Comparison of ENCODE assay signal across 8 cellular contexts in the genomic region with DNA sequence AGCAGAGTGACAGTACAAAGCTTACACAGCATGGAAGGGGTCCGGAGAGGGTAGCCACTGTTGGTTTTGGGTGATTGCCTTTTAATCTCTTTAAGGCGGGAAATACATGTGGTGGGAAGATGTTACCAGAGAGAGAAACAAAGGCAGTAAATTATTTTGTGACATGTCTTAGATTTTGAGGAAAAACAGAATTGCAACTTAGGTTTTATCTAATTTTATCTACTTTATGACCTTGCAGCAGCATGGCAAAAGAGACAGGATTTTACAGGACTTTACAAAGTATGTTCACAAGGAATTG. TPM values are rescaled to one million over a fixed set of nuclear protein-coding genes. Genes with fewer than 3 reads are reported as not detected.
DNase-seq lines count a peak whose midpoint lies in the region; ATAC-seq and TF ChIP-seq lines count a peak whose summit lies in the region.

No MANE protein-coding gene starts in this region.

- H3K18ac ChIP-seq in trophoblast cell (ENCODE audit: low read length) = no peak overlapping the region

- no peak overlapping the region for H2AK5ac ChIP-seq in trophoblast cell (ENCODE audit: low read length)

- H3K14ac ChIP-seq in trophoblast cell (ENCODE audit: low read length) = no peak overlapping the region

- ATAC-seq in CD8-positive, alpha-beta T cell = no peak
- ATAC-seq in RWPE2 (ENCODE audit: low read depth) = no peak
- ATAC-seq in HG03135 (IDR thresholded peaks at IDR 0.05; ENCODE audit: unreplicated experiment) = no peak
- ATAC-seq in GM21381 (IDR thresholded peaks at IDR 0.05; ENCODE audit: unreplicated experiment) = no peak
- ATAC-seq in HG03045 (IDR thresholded peaks at IDR 0.05; ENCODE audit: unreplicated experiment) = no peak

- peaks cover 19% of the 10 kb centered on the region for H3K36me3 Mint-ChIP-seq in CD8-positive, alpha-beta T cell

- H2AFZ ChIP-seq in parathyroid adenoma = no peak overlapping the region
- no peak overlapping the region for H2AFZ ChIP-seq in trophoblast cell (ENCODE audit: insufficient read depth, low read length, poor library complexity)

- WGBS in esophagus squamous epithelium, 2 donors = 13 to 39% methylated on average over 2 of the region's 2 CpGs
- WGBS in trophoblast cell (ENCODE audit: extremely low coverage, insufficient coverage, insufficient read length) = no CpG with 5 or more reads among the region's 2 CpGs

- no peak for TF ChIP-seq POLR2A in esophagus squamous epithelium (IDR thresholded peaks at IDR 0.05)

- intact Hi-C loops in CD8-positive, alpha-beta T cell (cut with DNase I, micrococcal nuclease) = loop anchor here (5.0 kb wide), 2 partner anchors 42 to 98 kb away; no protein-coding TSS in a partner anchor
- intact Hi-C loops in esophagus squamous epithelium (cut with DNase I) = no loop called here

- no peak overlapping the region for H3K4ac ChIP-seq in trophoblast cell (ENCODE audit: low read depth, low read length)

- POLR2A ChIA-PET in CD8-positive, alpha-beta T cell (lab: Charles Lee) = interaction anchor here (1.0 to 1.7 kb wide), 3 partner anchors 22 to 46 kb away, joined by 3 to 5 read pairs (median 4); no protein-coding TSS in a partner anchor

- no peaks in the 10 kb centered on the region for H3K79me2 ChIP-seq in parathyroid adenoma
- peaks cover 2% of the 10 kb centered on the region for H3K79me2 ChIP-seq in trophoblast cell (ENCODE audit: control insufficient read depth, insufficient read depth, low read length, poor library complexity)

- H3K9me3 Mint-ChIP-seq in CD8-positive, alpha-beta T cell = no peaks in the 10 kb centered on the region

- peak overlapping the region; percentile 90 for H3K4me3 Mint-ChIP-seq in CD8-positive, alpha-beta T cell

- H3K27me3 ChIP-seq in CD8-positive, alpha-beta T cell (ENCODE audit: insufficient read depth, low read length) = no peaks in the 10 kb centered on the region
- no peaks in the 10 kb centered on the region for H3K27me3 ChIP-seq in RWPE2 (ENCODE audit: insufficient read depth, poor library complexity, severe bottlenecking)
- no peaks in the 10 kb centered on the region for H3K27me3 ChIP-seq in esophagus squamous epithelium
- H3K27me3 ChIP-seq in parathyroid adenoma (ENCODE audit: control insufficient read depth, insufficient read depth, low read length) = no peaks in the 10 kb centered on the region
- no peaks in the 10 kb centered on the region for H3K27me3 ChIP-seq in trophoblast cell (ENCODE audit: insufficient read depth, low read length)

- no peak for DNase-seq in CD8-positive, alpha-beta T cell
- DNase-seq in RWPE2 (ENCODE audit: low spot score) = no peak
- no peak for DNase-seq in esophagus squamous epithelium (lab: John Stamatoyannopoulos, UW)
- DNase-seq in trophoblast cell = no peak

- H3K27ac Mint-ChIP-seq in CD8-positive, alpha-beta T cell = peak overlapping the region; percentile 95

- no peak overlapping the region for H2BK12ac ChIP-seq in trophoblast cell (ENCODE audit: low read length)

- no peak overlapping the region for H4K91ac ChIP-seq in trophoblast cell (ENCODE audit: low read depth, low read length)

- peaks cover 13% of the 10 kb centered on the region for H3K79me1 ChIP-seq in trophoblast cell (ENCODE audit: low read length)

- peaks cover 40% of the 10 kb centered on the region for H3K4me1 ChIP-seq in CD8-positive, alpha-beta T cell (ENCODE audit: insufficient read depth, low read length)
- H3K4me1 ChIP-seq in RWPE2 (ENCODE audit: insufficient read depth, poor library complexity, severe bottlenecking) = peaks cover 7% of the 10 kb centered on the region
- peaks cover 23 to 85% (median 46%) of the 10 kb centered on the region in 3 donors for H3K4me1 ChIP-seq in esophagus squamous epithelium
- H3K4me1 ChIP-seq in parathyroid adenoma = peaks cover 9% of the 10 kb centered on the region
- H3K4me1 ChIP-seq in trophoblast cell (ENCODE audit: control insufficient read depth in 1 of 2, insufficient read depth in 2 of 2, low read length in 2 of 2) = peaks cover 20 to 26% of the 10 kb centered on the region in 2 experiments

- no peak overlapping the region for H3K23ac ChIP-seq in trophoblast cell (ENCODE audit: low read length)

- H3K27ac ChIP-seq in CD8-positive, alpha-beta T cell (ENCODE audit: low read depth, low read length) = peak overlapping the region; percentile 69
- H3K27ac ChIP-seq in RWPE2 (ENCODE audit: poor library complexity, severe bottlenecking) (peak overlapping the region; percentile 77), esophagus squamous epithelium (peak overlapping the region; percentile 83 to 93 (median 86)), parathyroid adenoma (peak overlapping the region; percentile 62), trophoblast cell (ENCODE audit: low read depth, low read length) (no peak overlapping the region)

- CTCF ChIA-PET in CD8-positive, alpha-beta T cell (lab: Charles Lee) = interaction anchor here (0.6 to 1.6 kb wide), 9 partner anchors 10 to 59 kb away, joined by 3 to 10 read pairs (median 4); a partner anchor contains a TSS

- H3K9me3 ChIP-seq in CD8-positive, alpha-beta T cell (ENCODE audit: low read length) = no peaks in the 10 kb centered on the region
- no peaks in the 10 kb centered on the region for H3K9me3 ChIP-seq in RWPE2 (ENCODE audit: severe bottlenecking)
- H3K9me3 ChIP-seq in esophagus squamous epithelium = no peaks in the 10 kb centered on the region
- H3K9me3 ChIP-seq in parathyroid adenoma (ENCODE audit: control insufficient read depth, low read length) = no peaks in the 10 kb centered on the region
- peaks cover 1% of the 10 kb centered on the region for H3K9me3 ChIP-seq in trophoblast cell (ENCODE audit: insufficient read depth, low read depth, low read length)

- no peak overlapping the region for H4K8ac ChIP-seq in trophoblast cell (ENCODE audit: low read depth, low read length)

- H3K36me3 ChIP-seq in CD8-positive, alpha-beta T cell (ENCODE audit: insufficient read depth, low read length) = no peaks in the 10 kb centered on the region
- H3K36me3 ChIP-seq in RWPE2 (ENCODE audit: low read depth) (peaks cover 4% of the 10 kb centered on the region), esophagus squamous epithelium (no peaks in the 10 kb centered on the region), parathyroid adenoma (ENCODE audit: control insufficient read depth, insufficient read depth, low read length) (no peaks in the 10 kb centered on the region), trophoblast cell (ENCODE audit: control insufficient read depth in 1 of 2, insufficient read depth in 2 of 2, low read length in 2 of 2) (no peaks in the 10 kb centered on the region)

- no peaks in the 10 kb centered on the region for H3K27me3 Mint-ChIP-seq in CD8-positive, alpha-beta T cell (ENCODE audit: low read depth)

- H2BK5ac ChIP-seq in trophoblast cell (ENCODE audit: low read depth, low read length, poor library complexity) = no peak overlapping the region

- no peak overlapping the region for H2BK120ac ChIP-seq in trophoblast cell (ENCODE audit: insufficient read depth, low read length, poor library complexity)

- TF ChIP-seq CTCF in CD8-positive, alpha-beta T cell (IDR thresholded peaks at IDR 0.05) = no peak
- TF ChIP-seq CTCF in RWPE2 (IDR thresholded peaks at IDR 0.05; ENCODE audit: poor library complexity, severe bottlenecking) = no peak
- TF ChIP-seq CTCF in esophagus squamous epithelium (IDR thresholded peaks at IDR 0.05) = no peak
- no peak for TF ChIP-seq CTCF in parathyroid adenoma (IDR thresholded peaks at IDR 0.05)

- H3K9ac ChIP-seq in parathyroid adenoma (no peak overlapping the region), trophoblast cell (ENCODE audit: low read length) (no peak overlapping the region)

- H3K4me3 ChIP-seq in CD8-positive, alpha-beta T cell (ENCODE audit: low read depth, low read length) = peak overlapping the region; percentile 92
- H3K4me3 ChIP-seq in RWPE2 (ENCODE audit: severe bottlenecking) (peak overlapping the region; percentile 38), esophagus squamous epithelium (peak overlapping the region; percentile 22 to 70 (median 46)), parathyroid adenoma (ENCODE audit: low read depth, low read length) (peak overlapping the region; percentile 37), trophoblast cell (ENCODE audit: low read depth, low read length) (no peak overlapping the region)

- peaks cover 60% of the 10 kb centered on the region for H3K4me1 Mint-ChIP-seq in CD8-positive, alpha-beta T cell (ENCODE audit: low read depth)

- H3K4me2 ChIP-seq in parathyroid adenoma (ENCODE audit: low read length) = peak overlapping the region; percentile 66
- H3K4me2 ChIP-seq in trophoblast cell (ENCODE audit: low read length) = no peak overlapping the region

- H4K12ac ChIP-seq in trophoblast cell (ENCODE audit: low read depth, low read length) = no peak overlapping the region

RNA-seq across cellular contexts. Expression of a gene that starts 1.9 kb away (rescaled TPM):
- total RNA-seq in CD8-positive, alpha-beta T cell = 100 to 1,000 TPM; 283 to 295 TPM
- 10 to 100 TPM; 14.4 to 67.5 (median 50.3) TPM for total RNA-seq in esophagus squamous epithelium
- 165 and 166 TPM in 2 replicates for polyA plus RNA-seq in trophoblast cell (2013)

RNA-seq across cellular contexts. Expression of a gene that starts 4.3 kb away (rescaled TPM):
- 100 to 1,000 TPM; 223 to 251 TPM for total RNA-seq in CD8-positive, alpha-beta T cell
- 100 to 1,000 TPM in 1 of 4 donors, 10 to 100 TPM in 3; 26.3 to 133 (median 60.0) TPM for total RNA-seq in esophagus squamous epithelium
- 84.5 and 88.4 TPM in 2 replicates for polyA plus RNA-seq in trophoblast cell (2013)

RNA-seq across cellular contexts. Expression of a gene that starts 10.2 kb away (rescaled TPM):
- not detected for total RNA-seq in CD8-positive, alpha-beta T cell
- total RNA-seq in esophagus squamous epithelium = not detected
- polyA plus RNA-seq in trophoblast cell (2013) = not detected in 2 replicates

RNA-seq across cellular contexts. Expression of a gene that starts 11.2 kb away (rescaled TPM):
- 1 to 10 TPM; 6.3 to 7.1 TPM for total RNA-seq in CD8-positive, alpha-beta T cell
- 100 to 1,000 TPM in 2 of 4 donors, 10 to 100 TPM in 2; 45.3 to 159 (median 113) TPM for total RNA-seq in esophagus squamous epithelium
- 267 and 298 TPM in 2 replicates for polyA plus RNA-seq in trophoblast cell (2013)

RNA-seq across cellular contexts. Expression of a gene that starts 20.6 kb away (rescaled TPM):
- 100 to 1,000 TPM; 902 to 919 TPM for total RNA-seq in CD8-positive, alpha-beta T cell
- 10 to 100 TPM in 1 of 4 donors, 1 to 10 TPM in 3; 5.3 to 15.3 (median 5.9) TPM for total RNA-seq in esophagus squamous epithelium
- 35.5 and 36.9 TPM in 2 replicates for polyA plus RNA-seq in trophoblast cell (2013)

Comparison
In these comparisons a context has a peak if more than half of its experiments do, and no peak if none do; other contexts are left out.
1. RNA of a gene that starts 1.9 kb away (total RNA-seq): 283 to 295 TPM in CD8-positive, alpha-beta T cell; 14.4 to 67.5 TPM in esophagus squamous epithelium; every median in the first group is over 4 times any median in the second.